Comparison of ENCODE assay signal across 8 cellular contexts in the genomic region with DNA sequence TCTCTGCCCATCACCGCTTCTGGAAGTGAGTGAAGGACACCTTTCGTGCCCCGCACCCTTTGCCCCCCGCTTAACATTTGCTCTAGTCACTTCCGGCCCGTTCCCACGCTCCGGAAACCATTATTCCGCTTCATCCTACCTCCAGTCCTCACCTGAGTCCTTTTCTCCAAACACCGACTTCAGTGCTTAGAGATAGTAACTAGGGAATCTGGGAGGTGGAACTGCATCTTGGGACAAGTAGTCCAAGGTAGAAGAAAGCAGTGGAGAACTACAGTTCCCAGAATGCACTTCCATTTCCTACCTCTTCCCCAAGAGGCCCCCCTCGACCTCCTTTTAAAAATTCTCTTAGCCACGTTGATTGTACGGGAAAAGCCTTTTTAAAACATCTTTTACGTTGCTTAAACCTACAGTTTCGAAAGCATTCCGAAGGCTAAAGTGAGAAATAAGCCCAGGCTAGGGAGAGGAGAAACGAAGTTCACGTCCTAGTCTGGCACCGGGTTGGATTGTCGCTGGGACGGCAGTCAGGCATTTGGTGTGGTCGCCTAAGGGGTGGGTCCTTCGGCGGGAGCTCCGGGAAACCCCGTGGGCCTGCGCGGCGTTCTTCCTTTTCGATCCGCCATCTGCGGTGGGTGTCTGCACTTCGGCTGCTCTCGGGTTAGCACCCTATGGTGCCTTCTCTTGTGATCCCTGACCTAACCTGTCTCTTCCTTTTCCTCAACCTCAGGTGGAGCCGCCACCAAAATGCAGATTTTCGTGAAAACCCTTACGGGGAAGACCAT. TPM values are rescaled to one million over a fixed set of nuclear protein-coding genes. Genes with fewer than 3 reads are reported as not detected.
A peak's percentile ranks its signal among the peaks of the same experiment; 100 is the strongest.
DNase-seq lines count a peak whose midpoint lies in the region; FAIRE-seq and TF ChIP-seq lines count a peak whose summit lies in the region.

TSS of gene CLHC1 (minus strand) at position 210 of the 779 bp plus-strand sequence. CDS start 9,882 bp downstream, outside the sequence.
TSS of gene RPS27A (plus strand) at position 605 of the 779 bp plus-strand sequence. CDS start at position 742, 137 bp downstream.

- H3F3A ChIP-seq in Loucy (ENCODE audit: low read depth) (peaks cover 8% of the 10 kb centered on the region; the same call in 1 of the 2 replicates), neural cell (ENCODE audit: insufficient read depth, low read length, poor library complexity, severe bottlenecking) (no peaks in the 10 kb centered on the region)

- H3K4me1 ChIP-seq in Loucy (ENCODE audit: insufficient read depth, low read length, poor library complexity, severe bottlenecking), result peaks cover 42% of the 10 kb centered on the region
- peaks cover 17 to 57% (median 36%) of the 10 kb centered on the region in 4 donors for H3K4me1 ChIP-seq in stomach

- H2AFZ ChIP-seq in Loucy (ENCODE audit: low read length) (peak within 1 kb of the TSS; percentile 90), neural cell (ENCODE audit: low read depth, low read length) (peak within 1 kb of the TSS; percentile 84)

- H4K20me1 ChIP-seq in Loucy (ENCODE audit: insufficient read depth, low read length, poor library complexity, severe bottlenecking), result peaks cover 41% of the 10 kb centered on the region
- H4K20me1 ChIP-seq in neural cell (ENCODE audit: insufficient read depth), result no peaks in the 10 kb centered on the region

- TF ChIP-seq EP300 in neural cell (conservative IDR thresholded peaks at IDR 0.05; ENCODE audit: poor library complexity, severe bottlenecking) (peak; percentile 44), stomach (IDR thresholded peaks at IDR 0.05) (no peak)

- peaks cover 6% of the 10 kb centered on the region for H3K27me3 ChIP-seq in Loucy (ENCODE audit: insufficient read depth, low read length, poor library complexity, severe bottlenecking)
- H3K27me3 ChIP-seq in neural cell (ENCODE audit: insufficient read depth, low read depth, low read length), result no peaks in the 10 kb centered on the region
- H3K27me3 ChIP-seq in stomach, result no peaks in the 10 kb centered on the region

- peak; percentile 90 for FAIRE-seq in H54 (lab: Jason Lieb, UNC)

- TF ChIP-seq RAD21 in neural cell (conservative IDR thresholded peaks at IDR 0.05), result peak; percentile 22

- H3K79me2 ChIP-seq in Loucy (ENCODE audit: insufficient read depth, low read length) (peaks cover 54% of the 10 kb centered on the region), neural cell (replicated peaks; ENCODE audit: insufficient read depth, low read length) (peaks cover 35% of the 10 kb centered on the region)

- H3K9ac ChIP-seq in Loucy (ENCODE audit: low read depth, low read length, poor library complexity, severe bottlenecking), result peak within 1 kb of the TSS; percentile 98
- peak within 1 kb of the TSS; percentile 93 for H3K9ac ChIP-seq in neural cell (ENCODE audit: low read length)

- DNase-seq in EL (peak; percentile 92), H54 (ENCODE audit: insufficient read length, low spot score) (peak; percentile 78), fibroblast of villous mesenchyme (ENCODE audit: low read depth) (peak; percentile 93), stomach (peak; percentile 89)
- DNase-seq in activated effector memory CD4-positive, alpha-beta T cell treated with Interleukin-2 at 50 U/mL for 16 hours, result peak; percentile 91

- H3K36me3 ChIP-seq in Loucy (ENCODE audit: insufficient read depth, low read length), result peaks cover 35% of the 10 kb centered on the region; the same call in 1 of the 2 replicates
- H3K36me3 ChIP-seq in neural cell (ENCODE audit: insufficient read depth, low read length), result peaks cover 14% of the 10 kb centered on the region
- peaks cover 28 to 45% (median 37%) of the 10 kb centered on the region in 4 donors for H3K36me3 ChIP-seq in stomach

- TF ChIP-seq POLR2A in H54 (IDR thresholded peaks at IDR 0.05; ENCODE audit: low read depth, low read length), result peak; percentile 87
- TF ChIP-seq POLR2A in Raji (IDR thresholded peaks at IDR 0.05; ENCODE audit: insufficient read depth, low read depth, low read length), result peak; percentile 93
- TF ChIP-seq POLR2A in stomach (IDR thresholded peaks at IDR 0.05), result peak in 2 of 4 donors; percentile 68 to 73

- WGBS in stomach, 5 donors, result 0% methylated on average over 37 of the region's 37 CpGs

- H3K9me2 ChIP-seq in Loucy (replicated peaks; ENCODE audit: low read depth, low read length) (no peaks in the 10 kb centered on the region), neural cell (ENCODE audit: insufficient read depth, low read length) (no peaks in the 10 kb centered on the region)

- TF ChIP-seq CTCF in Loucy (conservative IDR thresholded peaks at IDR 0.05; ENCODE audit: low read length), result no peak
- TF ChIP-seq CTCF in fibroblast of villous mesenchyme (IDR thresholded peaks at IDR 0.05; ENCODE audit: insufficient read depth, low read depth, low read length), result no peak
- TF ChIP-seq CTCF in neural cell (IDR thresholded peaks at IDR 0.05; ENCODE audit: poor library complexity, severe bottlenecking), result peak; percentile 28
- peak in 1 of 7 experiments; percentile 18 for TF ChIP-seq CTCF in stomach (IDR thresholded peaks at IDR 0.05)

- H3K4me3 ChIP-seq in Loucy (ENCODE audit: low read length, poor library complexity, severe bottlenecking) (peak within 1 kb of the TSS; percentile 94), fibroblast of villous mesenchyme (ENCODE audit: low read depth, low read length) (peak within 1 kb of the TSS; percentile 82), neural cell (ENCODE audit: low read length) (peak within 1 kb of the TSS; percentile 100), stomach (peak within 1 kb of the TSS; percentile 75 to 92 (median 83))

- H3K4me2 ChIP-seq in Loucy (ENCODE audit: low read depth, low read length, poor library complexity, severe bottlenecking) (peak within 1 kb of the TSS; percentile 99), neural cell (ENCODE audit: low read length) (peak within 1 kb of the TSS; percentile 98)

- H3K27ac ChIP-seq in neural cell (ENCODE audit: low read length), result peak within 1 kb of the TSS; percentile 93
- H3K27ac ChIP-seq in stomach, result peak within 1 kb of the TSS; percentile 81 to 98 (median 94)

- H3K9me3 ChIP-seq in Loucy (ENCODE audit: insufficient read depth, low read depth, low read length), result no peaks in the 10 kb centered on the region
- no peaks in the 10 kb centered on the region for H3K9me3 ChIP-seq in neural cell (ENCODE audit: low read length)
- no peaks in the 10 kb centered on the region for H3K9me3 ChIP-seq in stomach

- intact Hi-C loops in stomach (cut with DNase I; ENCODE audit: low total_unique reads), result no loop called here

TF ChIP-seq in neural cell, 6 proteins besides CTCF, POLR2A, EP300 and RAD21:
- TF ChIP-seq EZH2 (IDR thresholded peaks at IDR 0.05; ENCODE audit: borderline replicate concordance, insufficient read depth, low read length, poor library complexity, severe bottlenecking) (no peak), SMC3 (conservative IDR thresholded peaks at IDR 0.05; ENCODE audit: poor library complexity) (peak; percentile 53), MXI1 (conservative IDR thresholded peaks at IDR 0.05; ENCODE audit: poor library complexity, severe bottlenecking) (peak; percentile 90), TAF1 (IDR thresholded peaks at IDR 0.05; ENCODE audit: low read depth) (peak; percentile 66), POLR2AphosphoS5 (IDR thresholded peaks at IDR 0.05) (peak; percentile 81)
- TF ChIP-seq, protein P1, sequence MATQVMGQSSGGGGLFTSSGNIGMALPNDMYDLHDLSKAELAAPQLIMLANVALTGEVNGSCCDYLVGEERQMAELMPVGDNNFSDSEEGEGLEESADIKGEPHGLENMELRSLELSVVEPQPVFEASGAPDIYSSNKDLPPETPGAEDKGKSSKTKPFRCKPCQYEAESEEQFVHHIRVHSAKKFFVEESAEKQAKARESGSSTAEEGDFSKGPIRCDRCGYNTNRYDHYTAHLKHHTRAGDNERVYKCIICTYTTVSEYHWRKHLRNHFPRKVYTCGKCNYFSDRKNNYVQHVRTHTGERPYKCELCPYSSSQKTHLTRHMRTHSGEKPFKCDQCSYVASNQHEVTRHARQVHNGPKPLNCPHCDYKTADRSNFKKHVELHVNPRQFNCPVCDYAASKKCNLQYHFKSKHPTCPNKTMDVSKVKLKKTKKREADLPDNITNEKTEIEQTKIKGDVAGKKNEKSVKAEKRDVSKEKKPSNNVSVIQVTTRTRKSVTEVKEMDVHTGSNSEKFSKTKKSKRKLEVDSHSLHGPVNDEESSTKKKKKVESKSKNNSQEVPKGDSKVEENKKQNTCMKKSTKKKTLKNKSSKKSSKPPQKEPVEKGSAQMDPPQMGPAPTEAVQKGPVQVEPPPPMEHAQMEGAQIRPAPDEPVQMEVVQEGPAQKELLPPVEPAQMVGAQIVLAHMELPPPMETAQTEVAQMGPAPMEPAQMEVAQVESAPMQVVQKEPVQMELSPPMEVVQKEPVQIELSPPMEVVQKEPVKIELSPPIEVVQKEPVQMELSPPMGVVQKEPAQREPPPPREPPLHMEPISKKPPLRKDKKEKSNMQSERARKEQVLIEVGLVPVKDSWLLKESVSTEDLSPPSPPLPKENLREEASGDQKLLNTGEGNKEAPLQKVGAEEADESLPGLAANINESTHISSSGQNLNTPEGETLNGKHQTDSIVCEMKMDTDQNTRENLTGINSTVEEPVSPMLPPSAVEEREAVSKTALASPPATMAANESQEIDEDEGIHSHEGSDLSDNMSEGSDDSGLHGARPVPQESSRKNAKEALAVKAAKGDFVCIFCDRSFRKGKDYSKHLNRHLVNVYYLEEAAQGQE (IDR thresholded peaks at IDR 0.05; ENCODE audit: borderline replicate concordance), result peak; percentile 38

RNA-seq across cellular contexts. Expression of gene CLHC1, which starts in this region (rescaled TPM):
- total RNA-seq in fibroblast of villous mesenchyme, result 14.8 and 18.1 TPM in 2 replicates
- polyA plus RNA-seq in neural cell, result 43.6 and 52.9 TPM in 2 replicates
- 39.9 and 49.2 TPM in 2 replicates for polyA minus RNA-seq in neural cell
- total RNA-seq in stomach, result 10 to 100 TPM in 1 of 5 donors, 1 to 10 TPM in 4; 1.9 to 43.9 (median 9.6) TPM
- polyA plus RNA-seq in stomach, result 1 to 10 TPM; 4.0 to 8.8 (median 4.9) TPM

RNA-seq across cellular contexts. Expression of gene RPS27A, which starts in this region (rescaled TPM):
- total RNA-seq in fibroblast of villous mesenchyme (585 and 694 TPM in 2 replicates), stomach (1,000 to 10,000 TPM in 2 of 5 donors, 100 to 1,000 TPM in 3; 319 to 1,379 (median 908) TPM)
- polyA plus RNA-seq in neural cell (1,701 and 1,842 TPM in 2 replicates), stomach (1,000 to 10,000 TPM; 2,310 to 3,642 (median 2,683) TPM)
- polyA minus RNA-seq in neural cell, result 446 and 554 TPM in 2 replicates

Comparison
In these comparisons a context has a peak if more than half of its experiments do, and no peak if none do; other contexts are left out.
1. Peak in every context shown above with its lines: DNase-seq, H3K4me3 ChIP-seq and H3K27ac ChIP-seq.